1 cellular context compared by ENCODE assay signal in the genomic region with DNA sequence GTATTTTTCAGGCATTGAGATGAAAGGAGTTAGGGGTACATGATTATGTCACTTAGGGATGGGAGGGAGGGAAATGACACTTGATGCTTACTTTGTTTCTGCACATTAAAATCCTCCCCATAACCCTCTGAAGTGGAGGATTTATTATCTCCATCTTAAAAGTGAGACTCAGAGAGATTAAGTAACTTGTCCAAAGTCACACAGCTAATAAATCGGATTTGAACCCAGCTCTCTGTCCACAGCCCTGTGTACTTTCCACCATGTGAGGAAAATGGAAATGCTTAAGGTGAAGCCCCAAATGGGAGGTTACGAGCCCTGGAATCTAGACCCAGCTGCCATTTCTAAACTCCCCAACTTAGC.
TF ChIP-seq lines count a peak whose summit lies in the region.

No MANE protein-coding gene starts in this region.

TF ChIP-seq in WTC11, 78 proteins besides CTCF, POLR2A, EP300 and RAD21 (continued from another document):
- TF ChIP-seq, protein P1, sequence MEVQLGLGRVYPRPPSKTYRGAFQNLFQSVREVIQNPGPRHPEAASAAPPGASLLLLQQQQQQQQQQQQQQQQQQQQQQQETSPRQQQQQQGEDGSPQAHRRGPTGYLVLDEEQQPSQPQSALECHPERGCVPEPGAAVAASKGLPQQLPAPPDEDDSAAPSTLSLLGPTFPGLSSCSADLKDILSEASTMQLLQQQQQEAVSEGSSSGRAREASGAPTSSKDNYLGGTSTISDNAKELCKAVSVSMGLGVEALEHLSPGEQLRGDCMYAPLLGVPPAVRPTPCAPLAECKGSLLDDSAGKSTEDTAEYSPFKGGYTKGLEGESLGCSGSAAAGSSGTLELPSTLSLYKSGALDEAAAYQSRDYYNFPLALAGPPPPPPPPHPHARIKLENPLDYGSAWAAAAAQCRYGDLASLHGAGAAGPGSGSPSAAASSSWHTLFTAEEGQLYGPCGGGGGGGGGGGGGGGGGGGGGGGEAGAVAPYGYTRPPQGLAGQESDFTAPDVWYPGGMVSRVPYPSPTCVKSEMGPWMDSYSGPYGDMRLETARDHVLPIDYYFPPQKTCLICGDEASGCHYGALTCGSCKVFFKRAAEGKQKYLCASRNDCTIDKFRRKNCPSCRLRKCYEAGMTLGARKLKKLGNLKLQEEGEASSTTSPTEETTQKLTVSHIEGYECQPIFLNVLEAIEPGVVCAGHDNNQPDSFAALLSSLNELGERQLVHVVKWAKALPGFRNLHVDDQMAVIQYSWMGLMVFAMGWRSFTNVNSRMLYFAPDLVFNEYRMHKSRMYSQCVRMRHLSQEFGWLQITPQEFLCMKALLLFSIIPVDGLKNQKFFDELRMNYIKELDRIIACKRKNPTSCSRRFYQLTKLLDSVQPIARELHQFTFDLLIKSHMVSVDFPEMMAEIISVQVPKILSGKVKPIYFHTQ (CRISPR knock-in tag; IDR thresholded peaks at IDR 0.05): no peak
- TF ChIP-seq ZNF263 (CRISPR knock-in tag; IDR thresholded peaks at IDR 0.05; ENCODE audit: low read depth) (no peak), CDX4 (CRISPR knock-in tag; IDR thresholded peaks at IDR 0.05; ENCODE audit: borderline replicate concordance) (no peak), ZNF121 (CRISPR knock-in tag; IDR thresholded peaks at IDR 0.05) (no peak)
- TF ChIP-seq, protein P2, sequence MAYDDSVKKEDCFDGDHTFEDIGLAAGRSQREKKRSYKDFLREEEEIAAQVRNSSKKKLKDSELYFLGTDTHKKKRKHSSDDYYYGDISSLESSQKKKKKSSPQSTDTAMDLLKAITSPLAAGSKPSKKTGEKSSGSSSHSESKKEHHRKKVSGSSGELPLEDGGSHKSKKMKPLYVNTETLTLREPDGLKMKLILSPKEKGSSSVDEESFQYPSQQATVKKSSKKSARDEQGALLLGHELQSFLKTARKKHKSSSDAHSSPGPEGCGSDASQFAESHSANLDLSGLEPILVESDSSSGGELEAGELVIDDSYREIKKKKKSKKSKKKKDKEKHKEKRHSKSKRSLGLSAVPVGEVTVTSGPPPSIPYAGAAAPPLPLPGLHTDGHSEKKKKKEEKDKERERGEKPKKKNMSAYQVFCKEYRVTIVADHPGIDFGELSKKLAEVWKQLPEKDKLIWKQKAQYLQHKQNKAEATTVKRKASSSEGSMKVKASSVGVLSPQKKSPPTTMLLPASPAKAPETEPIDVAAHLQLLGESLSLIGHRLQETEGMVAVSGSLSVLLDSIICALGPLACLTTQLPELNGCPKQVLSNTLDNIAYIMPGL (CRISPR knock-in tag; IDR thresholded peaks at IDR 0.05): no peak
